In genomic region chr1:5165747-5166146, GRCh38 we compare ENCODE assay signal across 31 cellular contexts.
"Had no signal": no experiment of that assay in that cellular context is flagged by ENCODE, and none has a peak within 500 bp of the region (broad histone marks: within the 10 kb centered on the region; RNA-seq: fewer than 3 reads in every experiment).

No MANE protein-coding gene starts in this region.

- H3K4me3 Mint-ChIP-seq: activated B cell treated with CpG ODN at 0.5 μM for 24 hours; activated CD4-positive, alpha-beta memory T cell treated with anti-CD3 and anti-CD28 coated beads for 36 hours; activated CD8-positive, alpha-beta memory T cell treated with anti-CD3 and anti-CD28 coated beads, Interleukin-2, amount 10 ng/mL, durations not matched to agents 7 days and 5 days; activated naive CD4-positive, alpha-beta T cell treated with anti-CD3 and anti-CD28 coated beads, Interleukin-2, amount 10 ng/mL, durations not matched to agents 7 days and 5 days; activated naive CD8-positive, alpha-beta T cell; activated naive CD8-positive, alpha-beta T cell treated with anti-CD3 and anti-CD28 coated beads, Interleukin-2, amount 50 U/mL, for 24 hours had no signal

- H3K36me3 ChIP-seq: brain microvascular endothelial cell had no signal

- H3K4me3 ChIP-seq: PC-9 had no signal

- H3K27me3 Mint-ChIP-seq: activated CD8-positive, alpha-beta memory T cell treated with anti-CD3 and anti-CD28 coated beads, Interleukin-2, amount 10 ng/mL, durations not matched to agents 7 days and 5 days; activated naive CD4-positive, alpha-beta T cell treated with anti-CD3 and anti-CD28 coated beads, Interleukin-2, amount 10 ng/mL, durations not matched to agents 7 days and 5 days had no signal

- H3K36me3 Mint-ChIP-seq: activated CD4-positive, alpha-beta memory T cell treated with anti-CD3 and anti-CD28 coated beads for 36 hours; activated CD8-positive, alpha-beta memory T cell treated with anti-CD3 and anti-CD28 coated beads, Interleukin-2, amount 10 ng/mL, durations not matched to agents 7 days and 5 days; activated naive CD4-positive, alpha-beta T cell treated with anti-CD3 and anti-CD28 coated beads, Interleukin-2, amount 10 ng/mL, durations not matched to agents 7 days and 5 days; activated naive CD8-positive, alpha-beta T cell had no signal

- DNase-seq: activated B cell treated with CpG ODN at 0.5 μM for 24 hours; activated CD4-positive, alpha-beta memory T cell treated with anti-CD3 and anti-CD28 coated beads for 36 hours; activated CD4-positive, alpha-beta T cell treated with anti-CD3 and anti-CD28 coated beads for 4 hours; activated CD4-positive, alpha-beta T cell treated with anti-CD3 and anti-CD28 coated beads, Interleukin-2, amount 50 U/mL, for 1 hour; activated CD4-positive, CD25-positive, alpha-beta regulatory T cell treated with anti-CD3 and anti-CD28 coated beads, Interleukin-2, amount 50 U/mL, for 72 hours; activated CD8-positive, alpha-beta memory T cell treated with anti-CD3 and anti-CD28 coated beads for 24 hours; activated CD8-positive, alpha-beta memory T cell treated with anti-CD3 and anti-CD28 coated beads, Interleukin-2, amount 10 ng/mL, durations not matched to agents 7 days and 5 days; activated CD8-positive, alpha-beta memory T cell treated with anti-CD3 and anti-CD28 coated beads, Interleukin-2, amount 50 U/mL, for 48 hours; activated effector memory CD4-positive, alpha-beta T cell treated with Interleukin-2 at 50 U/mL for 16 hours; activated naive CD4-positive, alpha-beta T cell treated with anti-CD3 and anti-CD28 coated beads, Interleukin-2, amount 10 ng/mL, durations not matched to agents 7 days and 5 days; activated naive CD8-positive, alpha-beta T cell treated with anti-CD3 and anti-CD28 coated beads, Interleukin-2, amount 50 U/mL, for 24 hours; activated T-cell treated with anti-CD3 and anti-CD28 coated beads, Interleukin-2, amount 50 U/mL, for 48 hours; anterior cingulate cortex; brain microvascular endothelial cell; central memory CD4-positive, alpha-beta T cell; NCI-H1105; NCI-H1417 treated with DMSO at 0.1 percent for 48 hours; NCI-H187 treated with DMSO at 0.1 percent for 48 hours; NCI-H2107; NCI-H510A; NCI-H526; PC-9; SIG-M5; T-helper 1 cell; T-helper 2 cell; T-helper 9 cell had no signal

- H3K4me1 Mint-ChIP-seq: activated B cell treated with CpG ODN at 0.5 μM for 24 hours; activated CD8-positive, alpha-beta memory T cell treated with anti-CD3 and anti-CD28 coated beads, Interleukin-2, amount 10 ng/mL, durations not matched to agents 7 days and 5 days; activated naive CD4-positive, alpha-beta T cell treated with anti-CD3 and anti-CD28 coated beads, Interleukin-2, amount 10 ng/mL, durations not matched to agents 7 days and 5 days had no signal

- H3K9me3 Mint-ChIP-seq: activated B cell treated with CpG ODN at 0.5 μM for 24 hours; activated CD4-positive, alpha-beta memory T cell treated with anti-CD3 and anti-CD28 coated beads for 36 hours; activated naive CD4-positive, alpha-beta T cell treated with anti-CD3 and anti-CD28 coated beads, Interleukin-2, amount 10 ng/mL, durations not matched to agents 7 days and 5 days had no signal

- H3K27me3 ChIP-seq: brain microvascular endothelial cell had no signal

- ATAC-seq: activated CD8-positive, alpha-beta memory T cell treated with anti-CD3 and anti-CD28 coated beads, Interleukin-2, amount 10 ng/mL, durations not matched to agents 7 days and 5 days; activated naive CD8-positive, alpha-beta T cell treated with anti-CD3 and anti-CD28 coated beads, Interleukin-2, amount 50 U/mL, for 24 hours; Right ventricle myocardium inferior; SK-N-SH treated with all-trans-retinoic acid at 6 μM for 48 hours had no signal

- H3K27ac Mint-ChIP-seq: activated B cell treated with CpG ODN at 0.5 μM for 24 hours; activated CD4-positive, alpha-beta memory T cell treated with anti-CD3 and anti-CD28 coated beads for 36 hours; activated CD8-positive, alpha-beta memory T cell treated with anti-CD3 and anti-CD28 coated beads, Interleukin-2, amount 10 ng/mL, durations not matched to agents 7 days and 5 days; activated naive CD4-positive, alpha-beta T cell treated with anti-CD3 and anti-CD28 coated beads, Interleukin-2, amount 10 ng/mL, durations not matched to agents 7 days and 5 days; activated naive CD8-positive, alpha-beta T cell; activated naive CD8-positive, alpha-beta T cell treated with anti-CD3 and anti-CD28 coated beads, Interleukin-2, amount 50 U/mL, for 24 hours had no signal

- H3K27ac ChIP-seq: brain microvascular endothelial cell, PC-9, RWPE1, VCaP had no signal
